In the genomic region with DNA sequence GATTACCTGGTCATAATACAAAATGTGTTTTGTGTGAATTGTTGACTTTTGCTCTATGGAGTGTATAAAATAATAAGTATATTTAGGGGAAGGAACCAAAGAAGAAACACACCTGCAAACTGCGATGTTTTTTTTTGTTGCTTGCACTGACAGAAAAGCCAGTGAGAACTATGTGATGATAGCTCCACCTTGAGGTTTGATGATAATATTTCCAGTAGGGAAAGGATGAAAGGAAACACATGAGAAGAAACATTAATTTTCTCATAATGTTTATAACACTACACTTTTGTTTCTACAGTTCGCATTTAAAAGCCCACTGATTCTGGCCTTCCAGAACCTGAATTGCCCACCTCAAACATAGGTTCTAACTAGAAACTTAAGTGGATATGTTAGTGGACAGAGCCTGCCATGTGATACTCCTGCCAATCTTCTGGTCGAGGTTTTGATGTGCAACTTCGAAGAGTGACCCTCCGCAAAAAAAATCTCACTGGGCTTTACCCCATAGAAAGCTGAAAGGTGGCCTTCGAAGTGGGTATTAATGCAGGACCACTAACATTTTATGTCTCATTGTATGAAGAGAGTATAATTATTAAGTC, we compare ENCODE assay signal across 8 cellular contexts.
DNase-seq lines count a peak whose midpoint lies in the region; ATAC-seq and TF ChIP-seq lines count a peak whose summit lies in the region.

No MANE protein-coding gene starts in this region.

- TF ChIP-seq CTCF in BJ (IDR thresholded peaks at IDR 0.05; ENCODE audit: insufficient read depth, low read depth, low read length) (peak; percentile 57), HCT116 (IDR thresholded peaks at IDR 0.05 in 2 of 3, conservative IDR thresholded peaks at IDR 0.05 in 1 of 3; ENCODE audit: borderline replicate concordance in 1 of 3, insufficient read depth in 1 of 3, low read depth in 2 of 3, low read length in 2 of 3) (peak; percentile 31 to 78 (median 57); a peak in 5 of 6 replicates), OCI-LY3 (IDR thresholded peaks at IDR 0.05; ENCODE audit: low read depth, low read length) (peak; percentile 60)

- no TSS peak for BruUV-seq in HCT116 (replicated peaks; lab: Mats Ljungman, UMichigan)

- H3K79me2 ChIP-seq in HCT116 (ENCODE audit: insufficient read depth, low read length) = no peaks in the 10 kb centered on the region
- no peaks in the 10 kb centered on the region for H3K79me2 ChIP-seq in OCI-LY3 (ENCODE audit: low read length)

- CTCF ChIA-PET in BJ (lab: Yijun Ruan, JAX) = interaction anchor here (0.6 to 6.4 kb wide), 15 partner anchors 11 to 767 kb away, joined by 3 to 50 read pairs (median 4); no protein-coding TSS in a partner anchor
- CTCF ChIA-PET in HCT116 (lab: Charles Lee) = interaction anchor here (1.5 to 2.0 kb wide), 3 partner anchors 339 to 767 kb away, joined by 4 to 11 read pairs (median 10); no protein-coding TSS in a partner anchor

- no peaks in the 10 kb centered on the region for H3K9me2 ChIP-seq in HCT116 (ENCODE audit: insufficient read depth)

- ATAC-seq in HCT116 = peak; percentile 68; the same call in 1 of the 2 replicates

- H2AFZ ChIP-seq in HCT116 (ENCODE audit: low read depth, low read length, poor library complexity, severe bottlenecking) (no peak overlapping the region), OCI-LY3 (ENCODE audit: low read depth, low read length) (no peak overlapping the region)

- RAD21 ChIA-PET in HCT116 (lab: Charles Lee; ENCODE audit: low non-redundant PET in 1 of 2, low total read pairs in 2 of 2, uncharacterized antibody in 2 of 2, unreplicated experiment in 2 of 2) = no interaction called here

- H3K27ac ChIP-seq in HCT116 (ENCODE audit: low read depth, low read length) (no peak overlapping the region), OCI-LY3 (ENCODE audit: low read length) (no peak overlapping the region)

- intact Hi-C loops in HCT116 (cut with micrococcal nuclease) = loop anchor here (1.0 to 10.0 kb wide), 6 partner anchors 257 to 1003 kb away; no protein-coding TSS in a partner anchor

- H3K36me3 ChIP-seq in BJ (ENCODE audit: control insufficient read depth, insufficient read depth, low read length) (no peaks in the 10 kb centered on the region), HCT116 (ENCODE audit: control insufficient read depth in 1 of 2, insufficient read depth in 2 of 2, low read length in 2 of 2) (no peaks in the 10 kb centered on the region), OCI-LY3 (replicated peaks; ENCODE audit: low read depth, low read length) (no peaks in the 10 kb centered on the region)

- H3K4me3 ChIP-seq in BJ (ENCODE audit: low read depth, low read length) = no peak overlapping the region
- no peak overlapping the region for H3K4me3 ChIP-seq in HCT116 (replicated peaks in 1 of 2; ENCODE audit: low read depth in 1 of 2, low read length in 2 of 2)
- no peak overlapping the region; the same call in 1 of the 2 replicates for H3K4me3 ChIP-seq in OCI-LY3 (ENCODE audit: low read length)

- H3K9ac ChIP-seq in HCT116 (ENCODE audit: low read length) (no peak overlapping the region), OCI-LY3 (ENCODE audit: low read length) (no peak overlapping the region)

- no peaks in the 10 kb centered on the region for H4K20me1 ChIP-seq in HCT116 (ENCODE audit: insufficient read depth)
- H4K20me1 ChIP-seq in OCI-LY3 (ENCODE audit: insufficient read depth, low read length) = no peaks in the 10 kb centered on the region

- no peak overlapping the region for H3K4me2 ChIP-seq in HCT116 (ENCODE audit: low read length)
- H3K4me2 ChIP-seq in OCI-LY3 (ENCODE audit: low read length) = peak overlapping the region; percentile 11

- no peak for DNase-seq in BJ (ENCODE audit: low read depth)
- DNase-seq in HCT116 (ENCODE audit: low read depth, low spot score) = peak; percentile 24
- peak; percentile 34 for DNase-seq in fibroblast of gingiva (ENCODE audit: low read depth)
- DNase-seq in retina = peak; percentile 47
- no peak for DNase-seq in activated CD8-positive, alpha-beta memory T cell treated with anti-CD3 and anti-CD28 coated beads, Interleukin-2, amount 50 U/mL, for 4 hours
- DNase-seq in HuH-7.5 (ENCODE audit: low spot score) = no peak
- DNase-seq in activated CD4-positive, alpha-beta T cell treated with anti-CD3 and anti-CD28 coated beads for 48 hours = no peak

- H3K9me3 ChIP-seq in HCT116 (ENCODE audit: control insufficient read depth in 1 of 2, insufficient read depth in 1 of 2, low read depth in 1 of 2, low read length in 2 of 2) = no peaks in the 10 kb centered on the region
- no peaks in the 10 kb centered on the region for H3K9me3 ChIP-seq in OCI-LY3 (ENCODE audit: insufficient read depth, low read length)

- H3K27me3 ChIP-seq in BJ (ENCODE audit: control insufficient read depth, insufficient read depth, low read length) = no peaks in the 10 kb centered on the region
- H3K27me3 ChIP-seq in HCT116 (ENCODE audit: insufficient read depth, low read length) = no peaks in the 10 kb centered on the region
- H3K27me3 ChIP-seq in OCI-LY3 (ENCODE audit: low read depth, low read length) = no peaks in the 10 kb centered on the region

- no peak for TF ChIP-seq POLR2A in HCT116 (IDR thresholded peaks at IDR 0.05; ENCODE audit: borderline replicate concordance, extremely low read depth, insufficient read depth, insufficient read length)

- POLR2A ChIA-PET in BJ (lab: Charles Lee) (no interaction called here), HCT116 (lab: Charles Lee) (no interaction called here)

- H3K4me1 ChIP-seq in HCT116 (ENCODE audit: control insufficient read depth in 1 of 2, insufficient read depth in 2 of 2, low read length in 2 of 2) (no peaks in the 10 kb centered on the region), OCI-LY3 (ENCODE audit: low read length) (peaks cover 15% of the 10 kb centered on the region)

- TF ChIP-seq RAD21 in HCT116 (IDR thresholded peaks at IDR 0.05; ENCODE audit: low read depth) = peak; percentile 91

TF ChIP-seq in HCT116, 20 proteins besides CTCF, POLR2A, EP300 and RAD21:
- TF ChIP-seq ZFX (IDR thresholded peaks at IDR 0.05) = no peak
- TF ChIP-seq EZH2phosphoT487 (IDR thresholded peaks at IDR 0.05; ENCODE audit: borderline replicate concordance) = no peak
- no peak for TF ChIP-seq EGR1 (IDR thresholded peaks at IDR 0.05; ENCODE audit: low read depth)
- TF ChIP-seq SIN3A (IDR thresholded peaks at IDR 0.05; ENCODE audit: low read depth) = no peak
- no peak for TF ChIP-seq ELF1 (IDR thresholded peaks at IDR 0.05; ENCODE audit: borderline replicate concordance, low read depth)
- TF ChIP-seq, protein P1, sequence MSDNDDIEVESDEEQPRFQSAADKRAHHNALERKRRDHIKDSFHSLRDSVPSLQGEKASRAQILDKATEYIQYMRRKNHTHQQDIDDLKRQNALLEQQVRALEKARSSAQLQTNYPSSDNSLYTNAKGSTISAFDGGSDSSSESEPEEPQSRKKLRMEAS (IDR thresholded peaks at IDR 0.05) = no peak
- TF ChIP-seq FOSL1 (IDR thresholded peaks at IDR 0.05; ENCODE audit: low read depth) = no peak
- TF ChIP-seq, protein P2, sequence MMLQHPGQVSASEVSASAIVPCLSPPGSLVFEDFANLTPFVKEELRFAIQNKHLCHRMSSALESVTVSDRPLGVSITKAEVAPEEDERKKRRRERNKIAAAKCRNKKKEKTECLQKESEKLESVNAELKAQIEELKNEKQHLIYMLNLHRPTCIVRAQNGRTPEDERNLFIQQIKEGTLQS (IDR thresholded peaks at IDR 0.05) = no peak
- TF ChIP-seq, protein P3, sequence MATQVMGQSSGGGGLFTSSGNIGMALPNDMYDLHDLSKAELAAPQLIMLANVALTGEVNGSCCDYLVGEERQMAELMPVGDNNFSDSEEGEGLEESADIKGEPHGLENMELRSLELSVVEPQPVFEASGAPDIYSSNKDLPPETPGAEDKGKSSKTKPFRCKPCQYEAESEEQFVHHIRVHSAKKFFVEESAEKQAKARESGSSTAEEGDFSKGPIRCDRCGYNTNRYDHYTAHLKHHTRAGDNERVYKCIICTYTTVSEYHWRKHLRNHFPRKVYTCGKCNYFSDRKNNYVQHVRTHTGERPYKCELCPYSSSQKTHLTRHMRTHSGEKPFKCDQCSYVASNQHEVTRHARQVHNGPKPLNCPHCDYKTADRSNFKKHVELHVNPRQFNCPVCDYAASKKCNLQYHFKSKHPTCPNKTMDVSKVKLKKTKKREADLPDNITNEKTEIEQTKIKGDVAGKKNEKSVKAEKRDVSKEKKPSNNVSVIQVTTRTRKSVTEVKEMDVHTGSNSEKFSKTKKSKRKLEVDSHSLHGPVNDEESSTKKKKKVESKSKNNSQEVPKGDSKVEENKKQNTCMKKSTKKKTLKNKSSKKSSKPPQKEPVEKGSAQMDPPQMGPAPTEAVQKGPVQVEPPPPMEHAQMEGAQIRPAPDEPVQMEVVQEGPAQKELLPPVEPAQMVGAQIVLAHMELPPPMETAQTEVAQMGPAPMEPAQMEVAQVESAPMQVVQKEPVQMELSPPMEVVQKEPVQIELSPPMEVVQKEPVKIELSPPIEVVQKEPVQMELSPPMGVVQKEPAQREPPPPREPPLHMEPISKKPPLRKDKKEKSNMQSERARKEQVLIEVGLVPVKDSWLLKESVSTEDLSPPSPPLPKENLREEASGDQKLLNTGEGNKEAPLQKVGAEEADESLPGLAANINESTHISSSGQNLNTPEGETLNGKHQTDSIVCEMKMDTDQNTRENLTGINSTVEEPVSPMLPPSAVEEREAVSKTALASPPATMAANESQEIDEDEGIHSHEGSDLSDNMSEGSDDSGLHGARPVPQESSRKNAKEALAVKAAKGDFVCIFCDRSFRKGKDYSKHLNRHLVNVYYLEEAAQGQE (IDR thresholded peaks at IDR 0.05; ENCODE audit: low read depth) = no peak
- no peak for TF ChIP-seq SRF (IDR thresholded peaks at IDR 0.05; ENCODE audit: low read depth)
- no peak for TF ChIP-seq CEBPB (IDR thresholded peaks at IDR 0.05; ENCODE audit: low read depth)

Comparison
In these comparisons a context has a peak if more than half of its experiments do, and no peak if none do; other contexts are left out.
1. DNase-seq: peak in HCT116 (single experiment), fibroblast of gingiva (single experiment) and retina (single experiment); none in BJ (single experiment), activated CD8-positive, alpha-beta memory T cell treated with anti-CD3 and anti-CD28 coated beads, Interleukin-2, amount 50 U/mL, for 4 hours (single experiment), HuH-7.5 (single experiment) and activated CD4-positive, alpha-beta T cell treated with anti-CD3 and anti-CD28 coated beads for 48 hours (single experiment).
2. Peak in every context shown above with its lines, with median percentiles within 50 percentile points of each other: CTCF ChIP-seq.